In the genomic region with DNA sequence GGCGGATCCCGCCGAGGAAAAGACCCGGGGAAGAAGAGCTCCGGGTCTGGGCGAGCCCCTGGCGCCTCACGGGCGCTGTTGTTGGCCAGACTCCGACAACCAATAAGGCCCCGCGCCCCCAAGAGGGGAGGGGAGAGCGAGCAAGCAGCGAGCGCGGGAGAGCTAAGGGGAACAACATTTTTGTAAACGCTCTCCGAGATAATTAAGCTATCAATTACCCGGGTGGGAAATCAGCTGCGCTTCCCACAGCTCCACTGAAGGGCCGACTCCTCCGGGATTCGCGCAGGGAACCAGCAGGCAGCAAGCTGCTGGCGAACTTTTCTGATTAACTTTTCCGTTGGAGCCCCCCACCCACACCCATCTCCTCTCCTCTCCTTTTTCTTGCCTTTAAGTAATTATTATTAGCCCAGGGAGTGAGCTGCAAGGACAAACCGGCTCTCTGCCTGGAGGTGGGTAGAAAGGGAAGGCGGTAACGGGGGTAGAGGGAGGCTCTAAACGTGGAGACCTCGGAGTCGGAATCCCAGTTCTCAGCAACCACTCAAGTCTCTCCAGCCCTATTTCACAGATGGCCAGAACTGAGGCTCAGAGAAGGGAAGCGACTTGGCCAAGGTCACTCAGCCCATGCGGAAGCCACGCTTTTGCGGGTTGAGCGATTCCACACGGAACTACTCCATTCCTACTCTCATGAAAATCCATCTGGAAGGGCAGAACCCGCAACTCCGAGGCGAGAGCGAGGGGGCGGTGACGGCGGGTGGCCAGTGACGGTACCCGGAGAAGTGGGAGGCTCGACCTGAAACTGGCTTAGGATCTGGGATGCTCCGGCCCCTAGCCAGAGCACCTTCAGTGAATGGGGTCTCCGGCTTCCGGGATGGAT, we compare ENCODE assay signal across 11 cellular contexts. TPM values are rescaled to one million over a fixed set of nuclear protein-coding genes. Genes with fewer than 3 reads are reported as not detected.
A peak's percentile ranks its signal among the peaks of the same experiment; 100 is the strongest.
DNase-seq lines count a peak whose midpoint lies in the region; ATAC-seq, FAIRE-seq and TF ChIP-seq lines count a peak whose summit lies in the region.
"Had no signal": no experiment of that assay in that cellular context is flagged by ENCODE, and none has a peak within 500 bp of the region (broad histone marks: within the 10 kb centered on the region; RNA-seq: fewer than 3 reads in every experiment).

No MANE protein-coding gene starts in this region.

- CTCF ChIA-PET in GM12878 (lab: Yijun Ruan, JAX), result interaction anchor here (0.9 kb wide), 1 partner anchor 14 kb away, joined by 3 read pairs; no protein-coding TSS in a partner anchor

- H3K36me3 Mint-ChIP-seq in immature natural killer cell, result no peaks in the 10 kb centered on the region
- H3K36me3 Mint-ChIP-seq: CD4-positive, alpha-beta memory T cell had no signal

- in situ Hi-C loops in GM12878 (cut with MboI), result loop anchor here (25.0 kb wide), 1 partner anchor 676 kb away; no protein-coding TSS in a partner anchor

- H3K4me1 ChIP-seq in GM12878 (ENCODE audit: control insufficient read depth, insufficient read depth, low read length) (no peaks in the 10 kb centered on the region), mesodermal cell (ENCODE audit: control insufficient read depth, insufficient read depth, low read length, poor library complexity, severe bottlenecking) (peaks cover 8% of the 10 kb centered on the region)

- BruUV-seq in GM12878 (replicated peaks; lab: Mats Ljungman, UMichigan), result no TSS peak

- FAIRE-seq in GM12878 (lab: Jason Lieb, UNC) (no peak), HTR-8/SVneo (lab: Jason Lieb, UNC) (no peak)

- H3K9me3 ChIP-seq in GM12878 (replicated peaks; ENCODE audit: control insufficient read depth, insufficient read depth, low read length), result no peaks in the 10 kb centered on the region
- H3K9me3 ChIP-seq in mesodermal cell (ENCODE audit: control insufficient read depth, low read length), result no peaks in the 10 kb centered on the region

- peak; percentile 24 for DNase-seq in left cardiac atrium
- DNase-seq in Right ventricle myocardium inferior (ENCODE audit: missing footprints), result no peak
- DNase-seq in GM12878 (ENCODE audit: low read depth, low spot score), result no peak
- DNase-seq in immature natural killer cell, result no peak
- DNase-seq in middle frontal gyrus (ENCODE audit: extremely low spot score, low spot score), result no peak
- DNase-seq in HTR-8/SVneo (ENCODE audit: insufficient read length, low spot score), result no peak
- DNase-seq: activated naive CD4-positive, alpha-beta T cell treated with Interleukin-2 at 50 U/mL for 16 hours; CD4-positive, alpha-beta memory T cell; RPMI8226 had no signal

- intact Hi-C loops in left cardiac atrium (cut with DNase I) (loop anchor here in 1 of 2 donors (5.0 kb wide), 2 partner anchors 251 to 341 kb away; no protein-coding TSS in a partner anchor), Right ventricle myocardium inferior (cut with DNase I) (no loop called here), GM12878 (cut with micrococcal nuclease; ENCODE audit: unreplicated experiment) (loop anchor here (5.0 kb wide), 1 partner anchor 496 kb away; no protein-coding TSS in a partner anchor)

- H3K27ac Mint-ChIP-seq in immature natural killer cell, result no peak overlapping the region
- H3K27ac Mint-ChIP-seq: CD4-positive, alpha-beta memory T cell had no signal

- H3K36me3 ChIP-seq in GM12878 (ENCODE audit: control insufficient read depth in 2 of 2, insufficient read depth in 2 of 2, low read length in 1 of 2) (no peaks in the 10 kb centered on the region), mesodermal cell (ENCODE audit: control insufficient read depth, insufficient read depth, low read length) (no peaks in the 10 kb centered on the region)

- WGBS in GM12878 (ENCODE audit: insufficient coverage, insufficient replicate concordance, low lambda C conversion rate, missing lambda C conversion rate), result 4% methylated on average over 49 of the region's 51 CpGs
- WGBS in mesodermal cell (ENCODE audit: insufficient coverage in 2 of 2), 2 experiments, result 0% methylated on average over 29 to 41 of the region's 51 CpGs

- TF ChIP-seq POLR2A in GM12878 (IDR thresholded peaks at IDR 0.05; ENCODE audit: low read depth, low read length), result no peak

- no peaks in the 10 kb centered on the region for H3K79me2 ChIP-seq in GM12878 (ENCODE audit: control insufficient read depth, insufficient read depth, low read length)

- no peak for TF ChIP-seq RAD21 in GM12878 (IDR thresholded peaks at IDR 0.05; ENCODE audit: insufficient read depth, low read depth, low read length)

- peak overlapping the region in 1 of 5 donors; percentile 33 for H3K4me3 Mint-ChIP-seq in immature natural killer cell

- ATAC-seq in left cardiac atrium, result no peak
- ATAC-seq in Right ventricle myocardium inferior, result no peak
- ATAC-seq in GM12878, result no peak
- ATAC-seq in GM19467 (IDR thresholded peaks at IDR 0.05; ENCODE audit: unreplicated experiment), result no peak

- TF ChIP-seq EP300 in GM12878 (IDR thresholded peaks at IDR 0.05; ENCODE audit: borderline replicate concordance in 1 of 2, control insufficient read depth in 1 of 2, low read depth in 2 of 2, low read length in 2 of 2), result no peak

- RAD21 ChIA-PET in GM12878 (lab: Charles Lee; ENCODE audit: unreplicated experiment), result no interaction called here

- H4K20me1 ChIP-seq in GM12878 (ENCODE audit: control insufficient read depth, insufficient read depth), result no peaks in the 10 kb centered on the region

- H3K27me3 ChIP-seq in GM12878 (replicated peaks in 1 of 2; ENCODE audit: control insufficient read depth in 2 of 2, insufficient read depth in 2 of 2, low read length in 1 of 2), result peaks cover 13 to 19% of the 10 kb centered on the region in 2 experiments; a peak in 3 of 4 replicates

- H3K4me3 ChIP-seq in GM12878 (no peak overlapping the region), mesodermal cell (ENCODE audit: extremely low read depth, insufficient read depth, low read length, poor library complexity, severe bottlenecking) (peak overlapping the region; percentile 51)

- H3K4me1 Mint-ChIP-seq in immature natural killer cell, result no peaks in the 10 kb centered on the region

- POLR2A ChIA-PET in GM12878 (lab: Charles Lee), result no interaction called here

- no peak overlapping the region for H2AFZ ChIP-seq in GM12878 (ENCODE audit: control insufficient read depth, low read depth, low read length)

- H3K4me2 ChIP-seq in GM12878 (ENCODE audit: control insufficient read depth, insufficient read depth), result no peak overlapping the region

- H3K9me3 Mint-ChIP-seq in immature natural killer cell, result peaks cover 0 to 8% (median 2%) of the 10 kb centered on the region in 6 donors

- H3K27me3 Mint-ChIP-seq in immature natural killer cell (ENCODE audit: low read depth in 3 of 3), result peaks cover 5 to 28% (median 19%) of the 10 kb centered on the region in 3 donors

- H3K9ac ChIP-seq in GM12878 (ENCODE audit: control insufficient read depth, insufficient read depth, low read length), result no peak overlapping the region

- TF ChIP-seq CTCF in GM12878 (IDR thresholded peaks at IDR 0.05 in 2 of 3, conservative IDR thresholded peaks at IDR 0.05 in 1 of 3; ENCODE audit: control insufficient read depth in 2 of 3, extremely low read depth in 1 of 3, insufficient read depth in 1 of 3, low read depth in 3 of 3, low read length in 3 of 3), result no peak

- H3K27ac ChIP-seq in GM12878 (ENCODE audit: control insufficient read depth, insufficient read depth), result no peak overlapping the region
- H3K27ac ChIP-seq in mesodermal cell (ENCODE audit: low read depth, low read length, severe bottlenecking), result no peak overlapping the region

- SMC1A ChIA-PET in GM12878 (lab: Charles Lee; ENCODE audit: uncharacterized antibody, unreplicated experiment), result no interaction called here

TF ChIP-seq in GM12878, 131 proteins besides CTCF, POLR2A, EP300 and RAD21:
- 0 out of 2 replicates have a peak, but pooled peaks have one; percentile 20 for TF ChIP-seq EZH2 (IDR thresholded peaks at IDR 0.05; ENCODE audit: borderline replicate concordance, control insufficient read depth, low read depth, low read length)
- TF ChIP-seq MYC (IDR thresholded peaks at IDR 0.05; ENCODE audit: insufficient read depth, insufficient read length, insufficient replicate concordance, low read length, severe bottlenecking), result no peak
- no peak for TF ChIP-seq SREBF2 (IDR thresholded peaks at IDR 0.05; ENCODE audit: low read length)
TF ChIP-seq in GM12878: peak in this region for 1.

RNA-seq across cellular contexts. Expression of gene ASTN2, which starts 1.3 kb away (rescaled TPM):
- total RNA-seq in left cardiac atrium, result 10 to 100 TPM; 16.8 to 31.3 TPM
- total RNA-seq in Right ventricle myocardium inferior, result 8.3 TPM
- total RNA-seq in GM12878 (2013; cell fraction: nucleolus; rRNA removed), result 36.3 and 39.4 TPM in 2 replicates
- 10.6 and 11.4 TPM in 2 replicates for total RNA-seq in GM12878 (2014; rRNA removed)
- total RNA-seq in GM12878 (2014; rRNA removed; fragmentation: Illumina TruSeq; extraction: Trizol), result 7.0 and 7.7 TPM in 2 replicates
- 6.9 and 7.5 TPM in 2 replicates for total RNA-seq in GM12878 (2021)
- polyA plus RNA-seq in GM12878 (2011; ENCODE audit: low read depth), result 3.1 TPM
- polyA plus RNA-seq in GM12878 (2011; rRNA removed), result 8.8 and 10.4 TPM in 2 replicates
- 10.0 and 10.9 TPM in 2 replicates for polyA plus RNA-seq in GM12878 (2011; cell fraction: cytosol; rRNA removed)
- 10.0 and 10.9 TPM in 2 replicates for polyA plus RNA-seq in GM12878 (2011; cell fraction: nucleus; rRNA removed)
- polyA plus RNA-seq in GM12878 (2012), result 3.8 and 5.8 TPM in 2 replicates
- 4.9 and 6.3 TPM in 2 replicates for polyA plus RNA-seq in GM12878 (2014; fragmentation: Illumina TruSeq; extraction: Trizol)
- 1 to 10 TPM; 1.4 to 1.5 TPM for polyA plus RNA-seq in GM12878 (2014; fragmentation: Nextera tagmentation; extraction: Ambion mirVana)
- 7.0 and 7.2 TPM in 2 replicates for polyA plus RNA-seq in GM12878 (2014; rRNA removed)
- 10 to 100 TPM; 12.5 to 15.7 TPM for polyA plus RNA-seq in GM12878 (2016; fragmentation: Nextera tagmentation; extraction: Ambion mirVana)
- polyA minus RNA-seq in GM12878 (2011; rRNA and poly(A)+ RNA removed), result 22.8 and 27.8 TPM in 2 replicates
- 3.1 and 3.2 TPM in 2 replicates for polyA minus RNA-seq in GM12878 (2011; cell fraction: cytosol; rRNA and poly(A)+ RNA removed)
- 30.3 and 43.5 TPM in 2 replicates for polyA minus RNA-seq in GM12878 (2011; cell fraction: nucleus; rRNA and poly(A)+ RNA removed)
- 19.8 TPM for polyA plus RNA-seq in mesodermal cell (2013, experiment 1 of 2)
- 15.5 TPM for polyA plus RNA-seq in mesodermal cell (2013, experiment 2 of 2)
- 1 to 10 TPM; 1.7 to 4.5 (median 2.2) TPM for polyA plus RNA-seq in immature natural killer cell
